Comparison of ENCODE assay signal across 1 cellular context in the genomic region with DNA sequence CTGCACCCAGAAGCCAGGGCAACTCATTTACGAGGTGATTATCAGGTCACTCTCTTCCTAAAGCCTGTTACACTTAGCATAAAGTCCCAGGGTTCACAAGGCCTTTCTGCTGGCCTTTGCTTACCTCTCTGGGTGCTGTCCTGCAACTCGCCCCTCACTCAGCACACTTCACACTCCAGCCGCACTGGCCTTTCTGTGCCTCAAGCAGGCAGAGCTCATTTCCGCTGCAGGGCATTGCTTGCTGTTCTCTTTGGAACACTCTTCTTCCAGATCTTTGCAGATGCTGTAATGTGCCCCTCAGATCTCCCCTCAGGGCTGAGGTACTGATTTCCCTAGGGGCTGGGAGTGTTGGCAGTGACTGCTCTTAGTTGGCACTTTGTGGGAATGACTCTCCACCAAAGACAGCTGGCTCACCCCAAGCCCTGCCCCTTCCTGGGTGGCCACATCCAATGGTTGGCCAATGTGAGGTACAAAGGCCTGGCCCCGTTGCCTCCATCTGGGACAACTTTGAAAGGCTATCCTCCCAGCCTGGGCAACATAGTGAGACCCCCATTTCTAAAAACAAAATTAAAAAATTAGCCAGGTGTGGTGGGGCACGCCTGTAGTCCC.
A peak's percentile ranks its signal among the peaks of the same experiment; 100 is the strongest.
TF ChIP-seq lines count a peak whose summit lies in the region.

No MANE protein-coding gene starts in this region.

TF ChIP-seq in HepG2, 621 proteins besides CTCF, POLR2A, EP300 and RAD21:
- TF ChIP-seq ZSCAN22 (CRISPR knock-in tag; IDR thresholded peaks at IDR 0.05) (no peak), ZNF12 (CRISPR knock-in tag; IDR thresholded peaks at IDR 0.05) (no peak), ZNF121 (CRISPR knock-in tag; IDR thresholded peaks at IDR 0.05) (0 out of 2 replicates have a peak, but pooled peaks have one; percentile 28)
TF ChIP-seq in HepG2: peak in this region for 1.
